Comparison of ENCODE assay signal across 8 cellular contexts in the genomic region with DNA sequence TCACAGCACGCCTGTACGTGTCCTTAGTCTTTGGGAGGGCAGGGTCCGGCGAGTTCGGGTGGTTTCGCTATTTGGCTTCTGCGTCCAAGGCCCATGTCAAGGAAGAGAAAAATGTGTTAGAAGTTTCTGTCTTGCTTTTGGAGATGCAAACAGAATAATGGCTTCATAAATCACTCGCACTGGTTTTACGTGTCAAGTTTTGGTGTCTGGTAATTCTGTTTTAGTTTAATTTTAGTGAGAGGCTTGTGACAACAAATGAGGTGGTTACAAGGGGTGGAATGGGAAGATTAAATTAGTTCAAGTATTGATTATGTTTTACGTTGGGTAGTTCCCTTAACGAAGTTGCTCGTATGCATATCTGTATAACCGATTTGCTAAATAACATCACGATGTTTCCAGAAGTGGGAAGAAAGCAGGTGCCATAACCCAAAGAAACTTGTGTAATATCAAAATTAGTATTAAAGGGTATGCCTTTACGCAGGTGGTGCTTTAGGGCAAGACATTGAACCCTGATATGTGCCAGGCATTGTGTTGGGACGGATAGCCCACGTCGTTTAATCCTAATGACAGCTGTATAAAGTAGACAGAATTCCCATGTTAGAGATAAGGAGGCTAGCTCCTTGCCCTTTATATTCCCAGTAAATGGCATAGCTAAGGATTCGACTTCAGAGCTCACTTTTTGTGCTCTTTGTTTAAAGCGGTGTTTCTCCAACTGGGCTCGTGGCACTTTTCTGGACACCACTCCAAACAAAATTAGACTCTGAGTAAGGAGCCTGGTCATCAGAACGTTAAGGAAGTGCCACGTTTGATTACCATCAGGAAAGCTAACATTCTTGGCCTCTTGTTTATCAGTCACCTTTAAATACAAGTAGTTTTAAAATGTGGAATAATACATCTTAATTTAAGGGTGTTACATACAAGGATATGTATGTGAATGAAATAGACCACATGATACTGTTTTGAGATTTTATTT. TPM values are rescaled to one million over a fixed set of nuclear protein-coding genes. Genes with fewer than 3 reads are reported as not detected.
DNase-seq lines count a peak whose midpoint lies in the region; ATAC-seq and TF ChIP-seq lines count a peak whose summit lies in the region.

No MANE protein-coding gene starts in this region.

- H3K9me2 ChIP-seq in MM.1S (replicated peaks; ENCODE audit: insufficient read depth, low read length), result no peaks in the 10 kb centered on the region

- H2AFZ ChIP-seq in MM.1S (ENCODE audit: low read length), result peak overlapping the region; percentile 52

- peaks cover 38 to 51% of the 10 kb centered on the region in 2 donors for H3K4me1 Mint-ChIP-seq in natural killer cell treated with Interleukin-12 subunit alpha and Interleukin-12 subunit beta and Interleukin-15 and Interleukin-18, amount 100 ng/mL, for 72 hours (ENCODE audit: low read depth in 2 of 2)

- H3K9ac ChIP-seq in MM.1S (ENCODE audit: low read length), result peak overlapping the region; percentile 90

- H3K9me3 ChIP-seq in MM.1S (replicated peaks; ENCODE audit: insufficient read depth, low read length), result no peaks in the 10 kb centered on the region

- H3K4me1 ChIP-seq in MM.1S (ENCODE audit: low read length), result 0 out of 2 replicates have a peak, but pooled peaks cover 3% of the 10 kb centered on the region

- no peaks in the 10 kb centered on the region for H3K27me3 Mint-ChIP-seq in natural killer cell treated with Interleukin-12 subunit alpha and Interleukin-12 subunit beta and Interleukin-15 and Interleukin-18, amount 100 ng/mL, for 72 hours

- DNase-seq in NOMO-1 treated with dmso at 0.1 percent for 144 hours (lab: John Stamatoyannopoulos, UW; ENCODE audit: unreplicated experiment) (peak; percentile 3), NOMO-1 treated with DMSO at 0.1 percent for 48 hours (lab: John Stamatoyannopoulos, UW; ENCODE audit: unreplicated experiment) (no peak), MM.1S (peak; percentile 32), dermis microvascular lymphatic vessel endothelial cell (ENCODE audit: low read depth in 2 of 2) (peak; percentile 16 to 35), glomerular visceral epithelial cell (ENCODE audit: extremely low spot score) (no peak), KG1 (lab: John Stamatoyannopoulos, UW) (no peak)
- no peak for DNase-seq in natural killer cell treated with Interleukin-12 subunit alpha and Interleukin-12 subunit beta and Interleukin-15 and Interleukin-18, amount 100 ng/mL, for 72 hours (ENCODE audit: low spot score)

- ATAC-seq in natural killer cell treated with Interleukin-12 subunit alpha and Interleukin-12 subunit beta and Interleukin-15 and Interleukin-18, amount 100 ng/mL, for 72 hours, result peak in 1 of 2 donors; percentile 10
- no peak for ATAC-seq in HG02623 (IDR thresholded peaks at IDR 0.05; ENCODE audit: unreplicated experiment)

- H3K27ac Mint-ChIP-seq in natural killer cell treated with Interleukin-12 subunit alpha and Interleukin-12 subunit beta and Interleukin-15 and Interleukin-18, amount 100 ng/mL, for 72 hours, result peak overlapping the region; percentile 99 to 100

- H4K20me1 ChIP-seq in MM.1S (ENCODE audit: insufficient read depth, low read length), result peaks cover 14% of the 10 kb centered on the region; the same call in 1 of the 2 replicates

- peaks cover 45% of the 10 kb centered on the region for H3K79me2 ChIP-seq in MM.1S (ENCODE audit: low read length)

- TF ChIP-seq CTCF in MM.1S (IDR thresholded peaks at IDR 0.05; ENCODE audit: low read length), result no peak

- H3K27me3 ChIP-seq in MM.1S (replicated peaks; ENCODE audit: insufficient read depth, low read length), result no peaks in the 10 kb centered on the region

- peak overlapping the region; percentile 98 for H3K4me3 Mint-ChIP-seq in natural killer cell treated with Interleukin-12 subunit alpha and Interleukin-12 subunit beta and Interleukin-15 and Interleukin-18, amount 100 ng/mL, for 72 hours

- H3K9me3 Mint-ChIP-seq in natural killer cell treated with Interleukin-12 subunit alpha and Interleukin-12 subunit beta and Interleukin-15 and Interleukin-18, amount 100 ng/mL, for 72 hours, result no peaks in the 10 kb centered on the region

- H3K36me3 Mint-ChIP-seq in natural killer cell treated with Interleukin-12 subunit alpha and Interleukin-12 subunit beta and Interleukin-15 and Interleukin-18, amount 100 ng/mL, for 72 hours, result peaks cover 43% of the 10 kb centered on the region

- peak overlapping the region; percentile 60; the same call in 1 of the 2 replicates for H3K27ac ChIP-seq in MM.1S (ENCODE audit: low read length)

- H3F3A ChIP-seq in MM.1S (ENCODE audit: insufficient read depth, low read length), result 0 out of 2 replicates have a peak, but pooled peaks cover 7% of the 10 kb centered on the region

- peaks cover 14% of the 10 kb centered on the region; the same call in 1 of the 2 replicates for H3K36me3 ChIP-seq in MM.1S (replicated peaks; ENCODE audit: insufficient read depth, low read length)

- H3K4me3 ChIP-seq in MM.1S (ENCODE audit: low read length), result peak overlapping the region; percentile 87

- H3K4me2 ChIP-seq in MM.1S (ENCODE audit: low read depth, low read length), result peak overlapping the region; percentile 80

RNA-seq across cellular contexts. Expression of a gene that starts 0.8 kb away (rescaled TPM):
- total RNA-seq in dermis microvascular lymphatic vessel endothelial cell, result 741 and 824 TPM in 2 replicates
- 100 to 1,000 TPM; 712 to 767 TPM for total RNA-seq in natural killer cell treated with Interleukin-12 subunit alpha and Interleukin-12 subunit beta and Interleukin-15 and Interleukin-18, amount 100 ng/mL, for 72 hours

RNA-seq across cellular contexts. Expression of a gene that starts 29.2 kb away (rescaled TPM):
- 218 and 222 TPM in 2 replicates for total RNA-seq in dermis microvascular lymphatic vessel endothelial cell
- 10 to 100 TPM; 62.8 to 81.9 TPM for total RNA-seq in natural killer cell treated with Interleukin-12 subunit alpha and Interleukin-12 subunit beta and Interleukin-15 and Interleukin-18, amount 100 ng/mL, for 72 hours

Comparison
In these comparisons a context has a peak if more than half of its experiments do, and no peak if none do; other contexts are left out.
1. DNase-seq: peak in NOMO-1 treated with dmso at 0.1 percent for 144 hours (single experiment), MM.1S (single experiment) and dermis microvascular lymphatic vessel endothelial cell (2 of 2); none in NOMO-1 treated with DMSO at 0.1 percent for 48 hours (single experiment), natural killer cell treated with Interleukin-12 subunit alpha and Interleukin-12 subunit beta and Interleukin-15 and Interleukin-18, amount 100 ng/mL, for 72 hours (single experiment), glomerular visceral epithelial cell (single experiment) and KG1 (single experiment).